Comparison of ENCODE assay signal across 1 cellular context in the genomic region with DNA sequence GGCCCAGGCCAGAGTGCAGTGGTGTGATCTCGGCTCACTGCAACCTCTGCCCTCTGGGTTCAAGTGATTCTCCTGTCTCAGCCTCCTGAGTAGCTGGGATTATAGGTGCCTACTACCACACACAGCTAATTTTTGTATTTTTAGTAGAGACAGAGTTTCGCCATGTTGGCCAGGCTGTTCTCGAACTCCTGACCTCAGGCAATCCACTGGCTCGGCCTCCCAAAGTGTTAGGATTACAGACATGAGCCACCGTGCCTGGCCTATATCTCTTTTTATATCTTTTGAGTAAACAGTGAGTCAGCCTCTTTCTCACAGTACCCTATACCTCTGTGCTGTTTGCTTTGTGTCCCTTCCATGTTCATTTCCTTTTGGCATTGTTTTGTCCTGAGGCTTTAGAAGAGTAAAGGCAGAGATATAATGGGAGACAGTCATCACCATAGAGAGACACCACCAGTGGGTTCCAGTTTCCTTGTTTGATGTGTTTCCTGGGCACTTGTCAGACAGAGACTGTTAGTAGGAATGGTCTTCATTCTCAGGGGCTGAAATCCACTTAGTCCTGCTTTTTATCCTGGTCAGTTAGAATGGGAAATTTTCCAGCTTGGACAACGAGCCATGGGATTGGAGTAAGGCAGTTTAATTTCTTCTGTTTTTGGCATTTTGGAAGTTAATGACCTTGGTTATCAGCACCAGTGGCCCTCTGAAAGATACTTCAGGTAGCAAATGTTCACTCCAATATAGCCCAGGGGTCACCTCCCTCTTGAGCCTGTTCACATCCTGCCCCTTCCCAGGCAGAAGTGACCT.
TF ChIP-seq lines count a peak whose summit lies in the region.

No MANE protein-coding gene starts in this region.

TF ChIP-seq in HepG2, 621 proteins besides CTCF, POLR2A, EP300 and RAD21 (continued from another document and continues in another):
- TF ChIP-seq, protein P1, sequence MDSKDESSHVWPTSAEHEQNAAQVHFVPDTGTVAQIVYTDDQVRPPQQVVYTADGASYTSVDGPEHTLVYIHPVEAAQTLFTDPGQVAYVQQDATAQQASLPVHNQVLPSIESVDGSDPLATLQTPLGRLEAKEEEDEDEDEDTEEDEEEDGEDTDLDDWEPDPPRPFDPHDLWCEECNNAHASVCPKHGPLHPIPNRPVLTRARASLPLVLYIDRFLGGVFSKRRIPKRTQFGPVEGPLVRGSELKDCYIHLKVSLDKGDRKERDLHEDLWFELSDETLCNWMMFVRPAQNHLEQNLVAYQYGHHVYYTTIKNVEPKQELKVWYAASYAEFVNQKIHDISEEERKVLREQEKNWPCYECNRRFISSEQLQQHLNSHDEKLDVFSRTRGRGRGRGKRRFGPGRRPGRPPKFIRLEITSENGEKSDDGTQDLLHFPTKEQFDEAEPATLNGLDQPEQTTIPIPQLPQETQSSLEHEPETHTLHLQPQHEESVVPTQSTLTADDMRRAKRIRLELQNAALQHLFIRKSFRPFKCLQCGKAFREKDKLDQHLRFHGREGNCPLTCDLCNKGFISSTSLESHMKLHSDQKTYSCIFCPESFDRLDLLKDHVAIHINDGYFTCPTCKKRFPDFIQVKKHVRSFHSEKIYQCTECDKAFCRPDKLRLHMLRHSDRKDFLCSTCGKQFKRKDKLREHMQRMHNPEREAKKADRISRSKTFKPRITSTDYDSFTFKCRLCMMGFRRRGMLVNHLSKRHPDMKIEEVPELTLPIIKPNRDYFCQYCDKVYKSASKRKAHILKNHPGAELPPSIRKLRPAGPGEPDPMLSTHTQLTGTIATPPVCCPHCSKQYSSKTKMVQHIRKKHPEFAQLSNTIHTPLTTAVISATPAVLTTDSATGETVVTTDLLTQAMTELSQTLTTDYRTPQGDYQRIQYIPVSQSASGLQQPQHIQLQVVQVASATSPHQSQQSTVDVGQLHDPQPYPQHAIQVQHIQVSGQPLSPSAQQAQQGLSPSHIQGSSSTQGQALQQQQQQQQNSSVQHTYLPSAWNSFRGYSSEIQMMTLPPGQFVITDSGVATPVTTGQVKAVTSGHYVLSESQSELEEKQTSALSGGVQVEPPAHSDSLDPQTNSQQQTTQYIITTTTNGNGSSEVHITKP (CRISPR knock-in tag; IDR thresholded peaks at IDR 0.05; ENCODE audit: low read depth), result peak; percentile 62
- no peak for TF ChIP-seq ZNF337 (CRISPR knock-in tag; IDR thresholded peaks at IDR 0.05; ENCODE audit: borderline replicate concordance, low read depth)
- TF ChIP-seq KDM3A (CRISPR knock-in tag; IDR thresholded peaks at IDR 0.05; ENCODE audit: low read depth), result peak; percentile 73
- peak; percentile 81 for TF ChIP-seq MAFG (CRISPR knock-in tag; IDR thresholded peaks at IDR 0.05)
- 0 out of 2 replicates have a peak, but pooled peaks have one; percentile 8 for TF ChIP-seq ZBED4 (CRISPR knock-in tag; IDR thresholded peaks at IDR 0.05; ENCODE audit: borderline replicate concordance)
- TF ChIP-seq KDM5B (CRISPR knock-in tag; IDR thresholded peaks at IDR 0.05; ENCODE audit: borderline replicate concordance), result no peak
- peak; percentile 78 for TF ChIP-seq ZNF605 (CRISPR knock-in tag; IDR thresholded peaks at IDR 0.05)
- 0 out of 2 replicates have a peak, but pooled peaks have one; percentile 11 for TF ChIP-seq ZNF850 (CRISPR knock-in tag; conservative IDR thresholded peaks at IDR 0.05)
- TF ChIP-seq ZNF205 (CRISPR knock-in tag; IDR thresholded peaks at IDR 0.05), result peak; percentile 53; the same call in 1 of the 2 replicates
- no peak for TF ChIP-seq POLR2AphosphoS2 (IDR thresholded peaks at IDR 0.05; ENCODE audit: low read depth, low read length)
- peak; percentile 88; the same call in 1 of the 2 replicates for TF ChIP-seq SSRP1 (CRISPR knock-in tag; IDR thresholded peaks at IDR 0.05)
- no peak for TF ChIP-seq CEBPZ (IDR thresholded peaks at IDR 0.05; ENCODE audit: low read length)
- peak; percentile 70; the same call in 1 of the 2 replicates for TF ChIP-seq RXRA (CRISPR knock-in tag; IDR thresholded peaks at IDR 0.05)
- no peak for TF ChIP-seq PCBP1 (IDR thresholded peaks at IDR 0.05; ENCODE audit: borderline replicate concordance, low read depth, low read length)
- TF ChIP-seq ZNF224 (CRISPR knock-in tag; IDR thresholded peaks at IDR 0.05), result no peak
- TF ChIP-seq ZNF75D (CRISPR knock-in tag; IDR thresholded peaks at IDR 0.05; ENCODE audit: borderline replicate concordance), result no peak
- TF ChIP-seq, protein P2, sequence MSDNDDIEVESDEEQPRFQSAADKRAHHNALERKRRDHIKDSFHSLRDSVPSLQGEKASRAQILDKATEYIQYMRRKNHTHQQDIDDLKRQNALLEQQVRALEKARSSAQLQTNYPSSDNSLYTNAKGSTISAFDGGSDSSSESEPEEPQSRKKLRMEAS (IDR thresholded peaks at IDR 0.05), result peak; percentile 34
- TF ChIP-seq SRSF9 (IDR thresholded peaks at IDR 0.05; ENCODE audit: borderline replicate concordance, insufficient read depth, low read depth, low read length, poor library complexity, severe bottlenecking), result no peak
- TF ChIP-seq AKAP8 (CRISPR knock-in tag; IDR thresholded peaks at IDR 0.05), result peak; percentile 85; the same call in 1 of the 2 replicates
- peak; percentile 74; the same call in 1 of the 2 replicates for TF ChIP-seq SIX1 (CRISPR knock-in tag; IDR thresholded peaks at IDR 0.05; ENCODE audit: borderline replicate concordance)
- TF ChIP-seq ZBTB42 (CRISPR knock-in tag; IDR thresholded peaks at IDR 0.05), result no peak
- TF ChIP-seq, protein P3, sequence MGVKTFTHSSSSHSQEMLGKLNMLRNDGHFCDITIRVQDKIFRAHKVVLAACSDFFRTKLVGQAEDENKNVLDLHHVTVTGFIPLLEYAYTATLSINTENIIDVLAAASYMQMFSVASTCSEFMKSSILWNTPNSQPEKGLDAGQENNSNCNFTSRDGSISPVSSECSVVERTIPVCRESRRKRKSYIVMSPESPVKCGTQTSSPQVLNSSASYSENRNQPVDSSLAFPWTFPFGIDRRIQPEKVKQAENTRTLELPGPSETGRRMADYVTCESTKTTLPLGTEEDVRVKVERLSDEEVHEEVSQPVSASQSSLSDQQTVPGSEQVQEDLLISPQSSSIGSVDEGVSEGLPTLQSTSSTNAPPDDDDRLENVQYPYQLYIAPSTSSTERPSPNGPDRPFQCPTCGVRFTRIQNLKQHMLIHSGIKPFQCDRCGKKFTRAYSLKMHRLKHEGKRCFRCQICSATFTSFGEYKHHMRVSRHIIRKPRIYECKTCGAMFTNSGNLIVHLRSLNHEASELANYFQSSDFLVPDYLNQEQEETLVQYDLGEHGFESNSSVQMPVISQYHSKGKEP (CRISPR knock-in tag; IDR thresholded peaks at IDR 0.05), result peak; percentile 51; the same call in 1 of the 2 replicates
- no peak for TF ChIP-seq NCOA1 (CRISPR knock-in tag; IDR thresholded peaks at IDR 0.05)
- TF ChIP-seq, protein P4, sequence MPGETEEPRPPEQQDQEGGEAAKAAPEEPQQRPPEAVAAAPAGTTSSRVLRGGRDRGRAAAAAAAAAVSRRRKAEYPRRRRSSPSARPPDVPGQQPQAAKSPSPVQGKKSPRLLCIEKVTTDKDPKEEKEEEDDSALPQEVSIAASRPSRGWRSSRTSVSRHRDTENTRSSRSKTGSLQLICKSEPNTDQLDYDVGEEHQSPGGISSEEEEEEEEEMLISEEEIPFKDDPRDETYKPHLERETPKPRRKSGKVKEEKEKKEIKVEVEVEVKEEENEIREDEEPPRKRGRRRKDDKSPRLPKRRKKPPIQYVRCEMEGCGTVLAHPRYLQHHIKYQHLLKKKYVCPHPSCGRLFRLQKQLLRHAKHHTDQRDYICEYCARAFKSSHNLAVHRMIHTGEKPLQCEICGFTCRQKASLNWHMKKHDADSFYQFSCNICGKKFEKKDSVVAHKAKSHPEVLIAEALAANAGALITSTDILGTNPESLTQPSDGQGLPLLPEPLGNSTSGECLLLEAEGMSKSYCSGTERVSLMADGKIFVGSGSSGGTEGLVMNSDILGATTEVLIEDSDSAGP (CRISPR knock-in tag; IDR thresholded peaks at IDR 0.05; ENCODE audit: borderline replicate concordance), result 0 out of 2 replicates have a peak, but pooled peaks have one; percentile 12
- TF ChIP-seq SMARCE1 (IDR thresholded peaks at IDR 0.05; ENCODE audit: borderline replicate concordance), result peak; percentile 86; the same call in 1 of the 2 replicates
- no peak for TF ChIP-seq BCLAF1 (IDR thresholded peaks at IDR 0.05)
- TF ChIP-seq E2F1 (CRISPR knock-in tag; IDR thresholded peaks at IDR 0.05), result no peak
- no peak for TF ChIP-seq ZNF382 (CRISPR knock-in tag; IDR thresholded peaks at IDR 0.05; ENCODE audit: borderline replicate concordance)
- no peak for TF ChIP-seq PCBP2 (optimal IDR thresholded peaks at IDR 0.05; ENCODE audit: low read depth, low read length, poor library complexity, severe bottlenecking)
- peak; percentile 87 for TF ChIP-seq NFE2L2 (IDR thresholded peaks at IDR 0.05; ENCODE audit: low read length)
- TF ChIP-seq TEAD3 (CRISPR knock-in tag; optimal IDR thresholded peaks at IDR 0.05; ENCODE audit: borderline replicate concordance), result peak; percentile 65
- no peak for TF ChIP-seq RBAK (CRISPR knock-in tag; IDR thresholded peaks at IDR 0.05)
- TF ChIP-seq TAF1 (CRISPR knock-in tag; IDR thresholded peaks at IDR 0.05), result no peak
- no peak; the same call in 1 of the 2 replicates for TF ChIP-seq ZFP36L1 (CRISPR knock-in tag; IDR thresholded peaks at IDR 0.05)
- peak; percentile 45 for TF ChIP-seq ZNF772 (CRISPR knock-in tag; IDR thresholded peaks at IDR 0.05)
- no peak for TF ChIP-seq NFATC3 (CRISPR knock-in tag; IDR thresholded peaks at IDR 0.05)
- TF ChIP-seq ZNF570 (CRISPR knock-in tag; IDR thresholded peaks at IDR 0.05; ENCODE audit: borderline replicate concordance), result no peak
- peak; percentile 33; the same call in 1 of the 2 replicates for TF ChIP-seq HOXD1 (CRISPR knock-in tag; IDR thresholded peaks at IDR 0.05)
